In the genomic region with DNA sequence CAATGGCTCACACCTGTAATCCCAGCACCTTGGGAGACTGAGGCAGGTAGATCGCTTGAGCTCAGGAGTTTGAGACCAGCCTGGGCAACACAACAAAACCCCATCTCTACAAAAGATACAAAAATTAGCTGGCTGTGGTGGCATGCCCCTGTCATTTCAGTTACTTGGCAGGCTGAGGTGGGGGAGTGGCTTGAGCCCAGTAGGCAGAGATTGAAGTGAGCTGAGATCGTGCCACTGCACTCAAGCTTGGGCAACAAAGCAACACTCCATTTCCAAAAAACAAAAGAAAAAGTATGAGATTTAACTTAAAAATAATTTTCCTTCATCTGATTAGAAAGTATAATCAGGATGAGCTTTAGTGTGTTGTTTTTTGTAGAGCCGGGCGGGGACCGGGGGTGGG, we compare ENCODE assay signal across 16 cellular contexts. TPM values are rescaled to one million over a fixed set of nuclear protein-coding genes. Genes with fewer than 3 reads are reported as not detected.
DNase-seq lines count a peak whose midpoint lies in the region; ATAC-seq and TF ChIP-seq lines count a peak whose summit lies in the region.
"Had no signal": no experiment of that assay in that cellular context is flagged by ENCODE, and none has a peak within 500 bp of the region (broad histone marks: within the 10 kb centered on the region; RNA-seq: fewer than 3 reads in every experiment).

No MANE protein-coding gene starts in this region.

- H3K79me2 ChIP-seq in OCI-LY1 (ENCODE audit: insufficient read depth, low read length), result no peaks in the 10 kb centered on the region

- H3K4me1 ChIP-seq in OCI-LY1 (ENCODE audit: insufficient read depth, low read length, severe bottlenecking), result peaks cover 97% of the 10 kb centered on the region
- peaks cover 9 to 70% (median 35%) of the 10 kb centered on the region in 6 donors for H3K4me1 ChIP-seq in spleen

- H2AFZ ChIP-seq in OCI-LY1 (ENCODE audit: low read length), result no peak overlapping the region

- no peak for ATAC-seq in stimulated activated naive CD8-positive, alpha-beta T cell treated with anti-CD3 and anti-CD28 coated beads, Interleukin-15, Interleukin-2, amounts not matched to agents 100 U/mL and 50 U/mL, for 24 hours
- no peak for ATAC-seq in HG03175 (IDR thresholded peaks at IDR 0.05; ENCODE audit: unreplicated experiment)
- ATAC-seq: HepG2, Right ventricle myocardium inferior had no signal

- H3F3A ChIP-seq in OCI-LY1 (ENCODE audit: insufficient read depth, low read length), result peaks cover 5% of the 10 kb centered on the region; the same call in 1 of the 2 replicates

- H4K20me1 ChIP-seq in OCI-LY1 (ENCODE audit: insufficient read depth, low read length), result no peaks in the 10 kb centered on the region

- WGBS in spleen, 5 donors, result 76 to 92% (median 86%) methylated on average over 5 of the region's 5 CpGs

- H3K27me3 ChIP-seq in OCI-LY1 (ENCODE audit: insufficient read depth, low read length), result no peaks in the 10 kb centered on the region
- H3K27me3 ChIP-seq in spleen (replicated peaks in 1 of 7), result no peaks in the 10 kb centered on the region

- H3K27ac ChIP-seq in OCI-LY1 (ENCODE audit: low read depth, low read length, poor library complexity, severe bottlenecking) (peak overlapping the region; percentile 98), spleen (peak overlapping the region in 5 of 8 donors; percentile 37 to 65 (median 61))
- H3K27ac ChIP-seq: 22Rv1 had no signal

- H3K9me2 ChIP-seq in OCI-LY1 (ENCODE audit: low read depth, low read length), result no peaks in the 10 kb centered on the region

- H3K4me3 ChIP-seq in GM12865 (ENCODE audit: low read depth, low read length), result peak overlapping the region; percentile 37
- peak overlapping the region; percentile 46 for H3K4me3 ChIP-seq in OCI-LY1 (ENCODE audit: low read depth, low read length, poor library complexity, severe bottlenecking)
- H3K4me3 ChIP-seq in spleen, result no peak overlapping the region

- H3K4me2 ChIP-seq in OCI-LY1 (ENCODE audit: low read length), result peak overlapping the region; percentile 73

- no peaks in the 10 kb centered on the region for H3K9me3 ChIP-seq in OCI-LY1 (ENCODE audit: low read length)
- no peaks in the 10 kb centered on the region for H3K9me3 ChIP-seq in spleen

- TF ChIP-seq CTCF in GM12865 (IDR thresholded peaks at IDR 0.05; ENCODE audit: insufficient read depth, low read depth, low read length, missing control alignments) (no peak), OCI-LY1 (IDR thresholded peaks at IDR 0.05; ENCODE audit: low read length) (no peak), spleen (IDR thresholded peaks at IDR 0.05 in 8 of 11, conservative IDR thresholded peaks at IDR 0.05 in 3 of 11) (no peak)

- H3K36me3 ChIP-seq in OCI-LY1 (ENCODE audit: insufficient read depth, low read length) (no peaks in the 10 kb centered on the region), spleen (no peaks in the 10 kb centered on the region)

- intact Hi-C loops in spleen (cut with DNase I; ENCODE audit: low total_unique reads), result no loop called here

- no peak for TF ChIP-seq POLR2A in spleen (IDR thresholded peaks at IDR 0.05)

- H3K9ac ChIP-seq in OCI-LY1 (ENCODE audit: low read length), result peak overlapping the region; percentile 73

- DNase-seq in NCI-H1694 treated with DMSO at 0.1 percent for 48 hours (lab: John Stamatoyannopoulos, UW), result peak; percentile 10
- no peak for DNase-seq in NCI-H1694 (lab: John Stamatoyannopoulos, UW)
- peak; percentile 28 for DNase-seq in GM12865 (ENCODE audit: low read depth)
- DNase-seq in spleen, result no peak
- DNase-seq in stimulated activated naive CD8-positive, alpha-beta T cell treated with anti-CD3 and anti-CD28 coated beads, Interleukin-15, Interleukin-2, amounts not matched to agents 100 U/mL and 50 U/mL, for 24 hours, result no peak
- no peak for DNase-seq in NCI-H446 treated with DMSO at 0.1 percent for 48 hours (lab: John Stamatoyannopoulos, UW)
- DNase-seq: C1 segment of cervical spinal cord, DMS 273 treated with DMSO at 0.1 percent for 48 hours, EL, NCI-H1417 treated with DMSO at 0.1 percent for 48 hours, NCI-H2081 had no signal

RNA-seq across cellular contexts. Expression of a gene that starts 47.9 kb away (rescaled TPM):
- 10 to 100 TPM in 5 of 7 donors, 1 to 10 TPM in 2; 7.1 to 18.4 (median 12.5) TPM for total RNA-seq in spleen
- polyA plus RNA-seq in spleen, result 1 to 10 TPM in 2 of 3 donors, under 1 TPM in 1; 0.54 to 2.7 (median 2.1) TPM

Comparison
In these comparisons a context has a peak if more than half of its experiments do, and no peak if none do; other contexts are left out.
1. DNase-seq: peak in NCI-H1694 treated with DMSO at 0.1 percent for 48 hours (single experiment) and GM12865 (single experiment); none in NCI-H1694 (single experiment), spleen (single experiment), stimulated activated naive CD8-positive, alpha-beta T cell treated with anti-CD3 and anti-CD28 coated beads, Interleukin-15, Interleukin-2, amounts not matched to agents 100 U/mL and 50 U/mL, for 24 hours (single experiment) and NCI-H446 treated with DMSO at 0.1 percent for 48 hours (single experiment).
2. H3K4me3 ChIP-seq: peak in GM12865 (single experiment) and OCI-LY1 (single experiment); none in spleen (0 of 8).